8 cellular contexts compared by ENCODE assay signal in the genomic region with DNA sequence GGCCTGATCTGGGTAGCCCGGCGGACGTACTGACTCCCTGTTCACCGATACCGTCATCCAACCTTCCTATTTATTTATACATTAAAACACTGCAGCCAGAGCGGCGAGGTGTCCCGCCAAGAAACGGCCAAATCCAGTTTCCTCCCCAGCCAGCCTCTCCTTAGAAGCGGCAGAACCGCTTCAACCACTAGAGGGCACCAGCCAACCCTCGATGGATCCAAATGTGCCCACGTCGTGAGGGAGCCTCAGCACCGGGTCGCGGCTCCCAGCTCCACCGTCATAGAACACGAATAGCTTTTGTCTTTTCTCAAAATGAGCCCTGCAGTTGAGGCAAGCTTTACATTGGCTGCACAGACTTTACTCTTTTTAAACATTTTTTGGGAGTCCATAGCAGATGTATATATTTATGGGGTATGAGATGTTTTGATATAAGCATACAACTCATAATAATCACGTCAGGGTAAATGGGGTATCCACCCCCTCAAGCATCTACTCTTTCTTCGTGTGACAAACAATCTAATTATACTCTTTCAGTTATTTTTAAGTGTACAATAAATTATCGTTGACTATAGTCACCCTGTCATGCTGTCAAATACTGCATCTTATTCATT. TPM values are rescaled to one million over a fixed set of nuclear protein-coding genes. Genes with fewer than 3 reads are reported as not detected.
DNase-seq lines count a peak whose midpoint lies in the region; ATAC-seq and TF ChIP-seq lines count a peak whose summit lies in the region.

No MANE protein-coding gene starts in this region.

- H3K4me1 ChIP-seq in upper lobe of left lung: peaks cover 9 to 12% (median 10%) of the 10 kb centered on the region in 4 donors

- H3K27ac ChIP-seq in upper lobe of left lung: no peak overlapping the region

- H3K4me3 ChIP-seq in upper lobe of left lung: peak overlapping the region in 3 of 4 donors; percentile 14 to 33 (median 24)

- peak; percentile 96 for TF ChIP-seq CTCF in GM10248 (IDR thresholded peaks at IDR 0.05; ENCODE audit: control extremely low read depth, extremely low read depth, low read depth, missing control alignments)
- TF ChIP-seq CTCF in upper lobe of left lung (IDR thresholded peaks at IDR 0.05): peak; percentile 80 to 86 (median 83)

- peak; percentile 96 for ATAC-seq in activated naive CD4-positive, alpha-beta T cell treated with anti-CD3 and anti-CD28 coated beads, Interleukin-2, amount 50 U/mL, for 72 hours
- peak; percentile 98 for ATAC-seq in Right ventricle myocardium superior (ENCODE audit: poor library complexity)
- ATAC-seq in upper lobe of left lung (ENCODE audit: low FRiP score in 2 of 2): peak; percentile 90 to 95

- H3K9me3 Mint-ChIP-seq in activated naive CD4-positive, alpha-beta T cell treated with anti-CD3 and anti-CD28 coated beads, Interleukin-2, amount 50 U/mL, for 72 hours: no peaks in the 10 kb centered on the region

- DNase-seq in GM10248 (ENCODE audit: extremely low spot score) (peak; percentile 87), HEK293T (ENCODE audit: extremely low spot score) (peak; percentile 72), MV-4-11 (lab: John Stamatoyannopoulos, UW) (peak; percentile 64), SKM-1 (lab: John Stamatoyannopoulos, UW; ENCODE audit: unreplicated experiment) (peak; percentile 57), Right ventricle myocardium superior (peak; percentile 89), pons (ENCODE audit: low spot score) (peak; percentile 78), upper lobe of left lung (peak; percentile 58 to 89)
- peak in 1 of 2 donors; percentile 85 for DNase-seq in activated naive CD4-positive, alpha-beta T cell treated with anti-CD3 and anti-CD28 coated beads, Interleukin-2, amount 50 U/mL, for 72 hours (ENCODE audit: low spot score in 2 of 2)

- no peaks in the 10 kb centered on the region for H3K36me3 ChIP-seq in upper lobe of left lung

- CTCF ChIA-PET in GM10248 (lab: Yijun Ruan, JAX) (interaction anchor here (0.6 to 2.1 kb wide), 27 partner anchors 8 to 593 kb away, joined by 3 to 9 read pairs (median 4); a partner anchor contains a TSS), HEK293T (lab: Yijun Ruan, JAX) (interaction anchor here (0.6 to 4.3 kb wide), 18 partner anchors 8 to 774 kb away, joined by 3 to 52 read pairs (median 4); a partner anchor contains a TSS)

- WGBS in upper lobe of left lung, 2 donors: 5 to 6% methylated on average over 14 to 22 of the region's 22 CpGs

- H3K36me3 Mint-ChIP-seq in activated naive CD4-positive, alpha-beta T cell treated with anti-CD3 and anti-CD28 coated beads, Interleukin-2, amount 50 U/mL, for 72 hours: no peaks in the 10 kb centered on the region

- intact Hi-C loops in Right ventricle myocardium superior (cut with DNase I): no loop called here

- H3K27me3 ChIP-seq in upper lobe of left lung: no peaks in the 10 kb centered on the region

- H3K9me3 ChIP-seq in upper lobe of left lung: no peaks in the 10 kb centered on the region

- TF ChIP-seq POLR2A in upper lobe of left lung (IDR thresholded peaks at IDR 0.05): no peak

- peak overlapping the region in 1 of 2 donors; percentile 43 for H3K27ac Mint-ChIP-seq in activated naive CD4-positive, alpha-beta T cell treated with anti-CD3 and anti-CD28 coated beads, Interleukin-2, amount 50 U/mL, for 72 hours

- TF ChIP-seq EP300 in upper lobe of left lung (IDR thresholded peaks at IDR 0.05): no peak

- POLR2A ChIA-PET in GM10248 (lab: Yijun Ruan, JAX): no interaction called here
- POLR2A ChIA-PET in HEK293T (lab: Yijun Ruan, JAX): interaction anchor here (1.0 kb wide), 1 partner anchor 8 kb away, joined by 3 read pairs; no protein-coding TSS in a partner anchor

TF ChIP-seq in HEK293T, 16 proteins besides CTCF, POLR2A, EP300 and RAD21:
- TF ChIP-seq NFRKB (IDR thresholded peaks at IDR 0.05) (no peak), FOXK2 (IDR thresholded peaks at IDR 0.05) (no peak), L3MBTL2 (conservative IDR thresholded peaks at IDR 0.05) (no peak)
- TF ChIP-seq, protein P1, sequence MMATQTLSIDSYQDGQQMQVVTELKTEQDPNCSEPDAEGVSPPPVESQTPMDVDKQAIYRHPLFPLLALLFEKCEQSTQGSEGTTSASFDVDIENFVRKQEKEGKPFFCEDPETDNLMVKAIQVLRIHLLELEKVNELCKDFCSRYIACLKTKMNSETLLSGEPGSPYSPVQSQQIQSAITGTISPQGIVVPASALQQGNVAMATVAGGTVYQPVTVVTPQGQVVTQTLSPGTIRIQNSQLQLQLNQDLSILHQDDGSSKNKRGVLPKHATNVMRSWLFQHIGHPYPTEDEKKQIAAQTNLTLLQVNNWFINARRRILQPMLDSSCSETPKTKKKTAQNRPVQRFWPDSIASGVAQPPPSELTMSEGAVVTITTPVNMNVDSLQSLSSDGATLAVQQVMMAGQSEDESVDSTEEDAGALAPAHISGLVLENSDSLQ (IDR thresholded peaks at IDR 0.05): no peak

RNA-seq across cellular contexts. Expression of a gene that starts 13.0 kb away (rescaled TPM):
- not detected for total RNA-seq in activated naive CD4-positive, alpha-beta T cell treated with anti-CD3 and anti-CD28 coated beads, Interleukin-2, amount 50 U/mL, for 72 hours
- total RNA-seq in Right ventricle myocardium superior (not detected), upper lobe of left lung (1 to 10 TPM in 2 of 6 donors, not detected in 4; 1.3 to 1.6 TPM)
